Comparison of ENCODE assay signal across 17 cellular contexts in the genomic region with DNA sequence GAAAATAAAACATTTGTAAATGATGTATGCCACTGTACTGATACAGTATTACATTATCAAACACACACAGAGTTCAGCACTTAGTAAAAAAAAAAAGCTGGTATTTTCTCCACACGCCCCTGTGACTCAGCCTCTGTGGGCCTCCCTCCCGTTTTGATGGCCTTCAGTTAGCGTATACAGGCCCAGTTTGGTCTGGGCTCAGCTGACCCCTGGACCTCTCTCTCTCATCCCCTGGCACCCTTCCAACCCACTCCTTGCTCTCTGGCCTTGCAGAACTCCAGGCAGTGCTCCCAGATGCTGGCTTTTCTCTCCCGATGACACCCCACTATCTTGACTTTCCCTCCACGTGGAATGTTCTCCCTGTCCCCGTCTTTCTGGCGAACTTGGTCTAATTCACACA.
A peak's percentile ranks its signal among the peaks of the same experiment; 100 is the strongest.
DNase-seq lines count a peak whose midpoint lies in the region; ATAC-seq, FAIRE-seq and TF ChIP-seq lines count a peak whose summit lies in the region.
"Had no signal": no experiment of that assay in that cellular context is flagged by ENCODE, and none has a peak within 500 bp of the region (broad histone marks: within the 10 kb centered on the region; RNA-seq: fewer than 3 reads in every experiment).

No MANE protein-coding gene starts in this region.

- H3K27me3 ChIP-seq in colonic mucosa (no peaks in the 10 kb centered on the region), mesendoderm (ENCODE audit: insufficient read depth, low read length, poor library complexity) (no peaks in the 10 kb centered on the region)
- H3K27me3 ChIP-seq: tibial artery had no signal

- H2BK5ac ChIP-seq in mesendoderm (ENCODE audit: low read length): no peak overlapping the region

- H3K27me3 Mint-ChIP-seq in HFFc6 (ENCODE audit: insufficient read depth): peaks cover 16% of the 10 kb centered on the region
- H3K27me3 Mint-ChIP-seq: activated CD8-positive, alpha-beta memory T cell treated with anti-CD3 and anti-CD28 coated beads, Interleukin-2, amount 10 ng/mL, durations not matched to agents 7 days and 5 days; activated naive CD4-positive, alpha-beta T cell treated with anti-CD3 and anti-CD28 coated beads, Interleukin-2, amount 10 ng/mL, durations not matched to agents 7 days and 5 days had no signal

- no peak overlapping the region for H3K56ac ChIP-seq in mesendoderm (ENCODE audit: low read length)

- DNase-seq in A549 (ENCODE audit: low read depth in 1 of 2, low spot score in 1 of 2) (peak in 1 of 2 experiments; percentile 19), HFFc6 (no peak), colonic mucosa (peak; percentile 36), mesendoderm (no peak), NCI-H69 (lab: John Stamatoyannopoulos, UW) (no peak), D341Med (ENCODE audit: low spot score) (no peak), RKO (ENCODE audit: low spot score) (no peak), SIG-M5 (lab: John Stamatoyannopoulos, UW) (no peak)
- DNase-seq: activated CD8-positive, alpha-beta memory T cell treated with anti-CD3 and anti-CD28 coated beads, Interleukin-2, amount 10 ng/mL, durations not matched to agents 7 days and 5 days; activated naive CD4-positive, alpha-beta T cell treated with anti-CD3 and anti-CD28 coated beads, Interleukin-2, amount 10 ng/mL, durations not matched to agents 7 days and 5 days; central memory CD4-positive, alpha-beta T cell; DMS153; NCI-H2081 treated with DMSO at 0.1 percent for 48 hours; NK-92 treated with Interleukin-12 subunit alpha and Interleukin-12 subunit beta, amount 100 ng/mL, for 24 hours had no signal

- intact Hi-C loops in colonic mucosa (cut with DNase I): no loop called here

- H3K36me3 ChIP-seq in colonic mucosa (no peaks in the 10 kb centered on the region), mesendoderm (ENCODE audit: control insufficient read depth, insufficient read depth, low read length) (no peaks in the 10 kb centered on the region)
- H3K36me3 ChIP-seq: tibial artery had no signal

- H3K4me3 ChIP-seq in A549 (no peak overlapping the region), colonic mucosa (no peak overlapping the region), mesendoderm (ENCODE audit: low read length) (no peak overlapping the region)
- H3K4me3 ChIP-seq: tibial artery had no signal

- peaks cover 76% of the 10 kb centered on the region for H3K4me1 ChIP-seq in A549
- H3K4me1 ChIP-seq in colonic mucosa: no peaks in the 10 kb centered on the region
- no peaks in the 10 kb centered on the region for H3K4me1 ChIP-seq in mesendoderm (ENCODE audit: control insufficient read depth, low read depth, low read length)

- H4K8ac ChIP-seq in mesendoderm (ENCODE audit: low read depth, low read length): peak overlapping the region; percentile 56

- CTCF ChIA-PET in A549 (lab: Yijun Ruan, JAX): no interaction called here

- peak overlapping the region; percentile 29; the same call in 1 of the 2 replicates for H3K4me3 Mint-ChIP-seq in HFFc6
- H3K4me3 Mint-ChIP-seq: activated CD8-positive, alpha-beta memory T cell treated with anti-CD3 and anti-CD28 coated beads, Interleukin-2, amount 10 ng/mL, durations not matched to agents 7 days and 5 days; activated naive CD4-positive, alpha-beta T cell treated with anti-CD3 and anti-CD28 coated beads, Interleukin-2, amount 10 ng/mL, durations not matched to agents 7 days and 5 days had no signal

- no peak overlapping the region for H2BK120ac ChIP-seq in mesendoderm (ENCODE audit: low read depth, low read length)

- H3K9ac ChIP-seq in colonic mucosa (ENCODE audit: low read depth in 2 of 2, low read length in 2 of 2): no peak overlapping the region
- H3K9ac ChIP-seq in mesendoderm (ENCODE audit: low read length): no peak overlapping the region

- POLR2A ChIA-PET in A549 (lab: Yijun Ruan, JAX): interaction anchor here (0.8 kb wide), 1 partner anchor 11 kb away, joined by 3 read pairs; no protein-coding TSS in a partner anchor

- H3K27ac ChIP-seq in A549 (peak overlapping the region; percentile 23 to 72; a peak in 3 of 6 replicates), colonic mucosa (no peak overlapping the region), mesendoderm (ENCODE audit: low read depth, low read length) (no peak overlapping the region)
- H3K27ac ChIP-seq: HL-60, tibial artery had no signal

- peaks cover 5% of the 10 kb centered on the region; the same call in 1 of the 2 replicates for H3K36me3 Mint-ChIP-seq in HFFc6 (ENCODE audit: low read depth)
- H3K36me3 Mint-ChIP-seq: activated CD8-positive, alpha-beta memory T cell treated with anti-CD3 and anti-CD28 coated beads, Interleukin-2, amount 10 ng/mL, durations not matched to agents 7 days and 5 days; activated naive CD4-positive, alpha-beta T cell treated with anti-CD3 and anti-CD28 coated beads, Interleukin-2, amount 10 ng/mL, durations not matched to agents 7 days and 5 days had no signal

- no peak for TF ChIP-seq EP300 in A549 (IDR thresholded peaks at IDR 0.05)

- H3K79me2 ChIP-seq in mesendoderm (ENCODE audit: control insufficient read depth, insufficient read depth, low read length): no peaks in the 10 kb centered on the region

- H3K4me2 ChIP-seq in A549 (peak overlapping the region; percentile 28; the same call in 2 of the 3 replicates), mesendoderm (ENCODE audit: low read length) (no peak overlapping the region)

- no peaks in the 10 kb centered on the region for H3K9me3 Mint-ChIP-seq in HFFc6
- H3K9me3 Mint-ChIP-seq: activated naive CD4-positive, alpha-beta T cell treated with anti-CD3 and anti-CD28 coated beads, Interleukin-2, amount 10 ng/mL, durations not matched to agents 7 days and 5 days had no signal

- ATAC-seq in A549: peak; percentile 39 to 74; a peak in 3 of 6 replicates
- ATAC-seq: activated CD8-positive, alpha-beta memory T cell treated with anti-CD3 and anti-CD28 coated beads, Interleukin-2, amount 10 ng/mL, durations not matched to agents 7 days and 5 days had no signal

- H3K4me1 Mint-ChIP-seq in HFFc6 (ENCODE audit: low read depth): peaks cover 71% of the 10 kb centered on the region; the same call in 1 of the 2 replicates
- H3K4me1 Mint-ChIP-seq: activated CD8-positive, alpha-beta memory T cell treated with anti-CD3 and anti-CD28 coated beads, Interleukin-2, amount 10 ng/mL, durations not matched to agents 7 days and 5 days; activated naive CD4-positive, alpha-beta T cell treated with anti-CD3 and anti-CD28 coated beads, Interleukin-2, amount 10 ng/mL, durations not matched to agents 7 days and 5 days had no signal

- TF ChIP-seq CTCF in A549 (IDR thresholded peaks at IDR 0.05) (no peak), HFFc6 (IDR thresholded peaks at IDR 0.05) (no peak), colonic mucosa (IDR thresholded peaks at IDR 0.05) (no peak)

- 62% methylated on average over 7 of the region's 7 CpGs for WGBS in A549 (ENCODE audit: missing lambda C conversion rate)
- WGBS in mesendoderm (ENCODE audit: extremely low coverage, insufficient coverage, low lambda C conversion rate): no CpG with 5 or more reads among the region's 7 CpGs

- no peak overlapping the region for H3K4ac ChIP-seq in mesendoderm (ENCODE audit: low read depth, low read length)

- H3K18ac ChIP-seq in mesendoderm (ENCODE audit: low read length): no peak overlapping the region

- H4K5ac ChIP-seq in mesendoderm (ENCODE audit: low read length): no peak overlapping the region

- H2AK5ac ChIP-seq in mesendoderm (ENCODE audit: low read length): no peak overlapping the region

- H3K9me3 ChIP-seq in A549 (no peaks in the 10 kb centered on the region), colonic mucosa (no peaks in the 10 kb centered on the region)
- H3K9me3 ChIP-seq: tibial artery had no signal

- H3K27ac Mint-ChIP-seq in HFFc6: peak overlapping the region; percentile 72; the same call in 1 of the 2 replicates
- H3K27ac Mint-ChIP-seq: activated CD8-positive, alpha-beta memory T cell treated with anti-CD3 and anti-CD28 coated beads, Interleukin-2, amount 10 ng/mL, durations not matched to agents 7 days and 5 days; activated naive CD4-positive, alpha-beta T cell treated with anti-CD3 and anti-CD28 coated beads, Interleukin-2, amount 10 ng/mL, durations not matched to agents 7 days and 5 days had no signal

- TF ChIP-seq POLR2A in A549 (IDR thresholded peaks at IDR 0.05; ENCODE audit: low read length): no peak

- H2BK15ac ChIP-seq in mesendoderm (replicated peaks; ENCODE audit: low read depth): no peak overlapping the region

- H3K23ac ChIP-seq in mesendoderm (ENCODE audit: low read length): no peak overlapping the region

- FAIRE-seq in A549 (lab: Jason Lieb, UNC): no peak
- FAIRE-seq: GM12891 had no signal

- no peak for TF ChIP-seq RAD21 in A549 (conservative IDR thresholded peaks at IDR 0.05 in 1 of 2, IDR thresholded peaks at IDR 0.05 in 1 of 2)

- no peaks in the 10 kb centered on the region for H3K79me1 ChIP-seq in mesendoderm (ENCODE audit: low read length)

TF ChIP-seq in A549, 52 proteins besides CTCF, POLR2A, EP300 and RAD21:
- TF ChIP-seq CHD2 (IDR thresholded peaks at IDR 0.05; ENCODE audit: low read length, partially characterized antibody): no peak
- TF ChIP-seq MYC (IDR thresholded peaks at IDR 0.05; ENCODE audit: borderline replicate concordance, low read length): no peak
- no peak for TF ChIP-seq NPAS2 (CRISPR knock-in tag; IDR thresholded peaks at IDR 0.05; ENCODE audit: borderline replicate concordance)
- TF ChIP-seq JUNB (IDR thresholded peaks at IDR 0.05): no peak
- TF ChIP-seq EHMT2 (IDR thresholded peaks at IDR 0.05; ENCODE audit: low read depth): no peak
- TF ChIP-seq ZSCAN20 (CRISPR knock-in tag; IDR thresholded peaks at IDR 0.05): no peak
- no peak for TF ChIP-seq HOXB13 (CRISPR knock-in tag; IDR thresholded peaks at IDR 0.05; ENCODE audit: low read depth)
- no peak for TF ChIP-seq FOSB (CRISPR knock-in tag; IDR thresholded peaks at IDR 0.05)
- no peak for TF ChIP-seq GATA3 (IDR thresholded peaks at IDR 0.05; ENCODE audit: borderline replicate concordance)
- no peak for TF ChIP-seq HDAC2 (IDR thresholded peaks at IDR 0.05)
- TF ChIP-seq EHF (CRISPR knock-in tag; IDR thresholded peaks at IDR 0.05): no peak
- TF ChIP-seq, protein P1, sequence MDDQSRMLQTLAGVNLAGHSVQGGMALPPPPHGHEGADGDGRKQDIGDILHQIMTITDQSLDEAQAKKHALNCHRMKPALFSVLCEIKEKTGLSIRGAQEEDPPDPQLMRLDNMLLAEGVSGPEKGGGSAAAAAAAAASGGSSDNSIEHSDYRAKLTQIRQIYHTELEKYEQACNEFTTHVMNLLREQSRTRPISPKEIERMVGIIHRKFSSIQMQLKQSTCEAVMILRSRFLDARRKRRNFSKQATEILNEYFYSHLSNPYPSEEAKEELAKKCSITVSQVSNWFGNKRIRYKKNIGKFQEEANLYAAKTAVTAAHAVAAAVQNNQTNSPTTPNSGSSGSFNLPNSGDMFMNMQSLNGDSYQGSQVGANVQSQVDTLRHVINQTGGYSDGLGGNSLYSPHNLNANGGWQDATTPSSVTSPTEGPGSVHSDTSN (IDR thresholded peaks at IDR 0.05): no peak

Comparison
In these comparisons a context has a peak if more than half of its experiments do, and no peak if none do; other contexts are left out.
1. H3K27ac ChIP-seq: peak in A549 (2 of 2); none in colonic mucosa (single experiment) and mesendoderm (single experiment).